ENCODE assay signal across 8 cellular contexts in the genomic region with DNA sequence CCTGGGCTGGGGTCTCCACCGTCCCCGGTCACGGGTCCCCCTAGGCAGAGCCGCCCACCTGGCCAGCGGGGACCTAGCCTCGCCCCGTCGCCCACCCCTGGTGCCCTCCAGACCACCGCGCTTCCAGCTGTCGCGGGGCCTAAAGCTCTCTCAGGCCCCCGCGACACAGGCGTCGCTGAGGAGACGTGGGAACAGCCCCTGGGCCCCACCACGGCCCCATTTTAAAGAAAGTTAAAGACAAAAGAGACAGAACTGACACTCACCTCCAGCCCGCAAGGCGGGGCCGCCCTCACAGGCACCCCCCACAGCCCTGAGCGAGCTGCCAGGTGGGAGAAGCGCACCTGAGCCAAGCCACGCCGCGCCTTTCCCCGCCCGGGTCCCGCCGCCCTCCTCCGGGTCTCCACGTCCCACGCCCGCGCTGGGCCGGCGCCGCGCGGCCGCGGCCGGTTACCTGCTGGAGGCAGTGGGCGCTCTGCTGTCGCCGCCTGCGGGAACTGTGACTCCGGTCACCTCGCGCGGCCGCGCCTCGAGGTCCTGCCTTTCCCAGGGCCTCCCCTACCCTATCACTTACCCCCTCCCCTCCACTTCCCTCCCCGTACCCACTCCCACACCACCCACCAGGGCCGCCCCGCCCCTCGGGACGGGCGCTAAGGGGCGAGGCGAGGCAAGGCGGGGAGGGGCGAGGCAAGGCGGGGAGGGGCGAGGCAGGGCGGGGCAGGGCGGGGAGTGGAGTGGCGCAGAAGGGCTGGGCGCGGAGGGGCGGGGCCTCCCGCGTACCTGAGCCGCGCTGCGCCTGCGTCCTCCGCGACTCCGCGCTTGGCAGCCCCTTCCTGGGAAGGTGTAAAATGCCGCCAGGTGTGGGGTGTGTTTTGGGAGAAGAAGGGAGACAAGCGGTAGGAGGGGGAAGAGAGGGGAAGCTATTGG. TPM values are rescaled to one million over a fixed set of nuclear protein-coding genes. Genes with fewer than 3 reads are reported as not detected.
DNase-seq lines count a peak whose midpoint lies in the region; ATAC-seq lines count a peak whose summit lies in the region.

No MANE protein-coding gene starts in this region.

- H3K4me3 Mint-ChIP-seq in activated naive CD8-positive, alpha-beta T cell treated with anti-CD3 and anti-CD28 coated beads for 36 hours = peak overlapping the region; percentile 91

- H3K4me1 Mint-ChIP-seq in activated naive CD8-positive, alpha-beta T cell treated with anti-CD3 and anti-CD28 coated beads for 36 hours = peaks cover 38% of the 10 kb centered on the region

- ATAC-seq in GM19324 (IDR thresholded peaks at IDR 0.05; ENCODE audit: low FRiP score, unreplicated experiment) = peak; percentile 71

- peaks cover 4% of the 10 kb centered on the region for H3K27me3 Mint-ChIP-seq in activated naive CD8-positive, alpha-beta T cell treated with anti-CD3 and anti-CD28 coated beads for 36 hours

- H3K9me3 ChIP-seq in iPS-18c (ENCODE audit: control insufficient read depth, insufficient read depth, low read length) = no peaks in the 10 kb centered on the region

- DNase-seq in 8988T = peak; percentile 49
- DNase-seq in HT-29 (ENCODE audit: low spot score) = peak; percentile 84
- DNase-seq in SK-MEL-5 (ENCODE audit: low read depth, low spot score) = peak; percentile 73
- peak; percentile 82 for DNase-seq in activated naive CD8-positive, alpha-beta T cell treated with anti-CD3 and anti-CD28 coated beads for 36 hours
- peak; percentile 84 to 88 for DNase-seq in stimulated activated CD4-positive, alpha-beta T cell treated with anti-CD3 and anti-CD28 coated beads, Interleukin-15, amount 100 ng/mL, for 1 hour (ENCODE audit: low read depth in 1 of 2, low spot score in 1 of 2)
- no peak for DNase-seq in middle frontal gyrus (ENCODE audit: extremely low spot score, low spot score)

- H3K36me3 Mint-ChIP-seq in activated naive CD8-positive, alpha-beta T cell treated with anti-CD3 and anti-CD28 coated beads for 36 hours = no peaks in the 10 kb centered on the region

- peak overlapping the region; percentile 86 for H3K4me3 ChIP-seq in iPS-18c (ENCODE audit: insufficient read depth, low read depth, low read length)

- in situ Hi-C loops in SK-MEL-5 (cut with HindIII; ENCODE audit: low pct_unique_long_range_greater_than_20kb, low sequenced_read_pairs) = no loop called here

- peak overlapping the region; percentile 76 for H3K27ac Mint-ChIP-seq in activated naive CD8-positive, alpha-beta T cell treated with anti-CD3 and anti-CD28 coated beads for 36 hours

- no peaks in the 10 kb centered on the region for H3K9me3 Mint-ChIP-seq in activated naive CD8-positive, alpha-beta T cell treated with anti-CD3 and anti-CD28 coated beads for 36 hours

RNA-seq across cellular contexts. Expression of a gene that starts 31.2 kb away (rescaled TPM):
- 13.9 and 14.2 TPM in 2 replicates for total RNA-seq in HT-29 (2014; rRNA removed; shearing (Covaris generic))
- 5.4 and 5.9 TPM in 2 replicates for total RNA-seq in SK-MEL-5 (2014; rRNA removed; shearing (Covaris generic))
- 2.8 and 3.6 TPM in 2 replicates for polyA plus RNA-seq in SK-MEL-5 (2015; cell fraction: cytosol; rRNA removed)
- 12.7 and 14.0 TPM in 2 replicates for polyA plus RNA-seq in SK-MEL-5 (2015; cell fraction: nucleus; rRNA removed)
- 10 to 100 TPM; 16.7 to 17.4 TPM for total RNA-seq in activated naive CD8-positive, alpha-beta T cell treated with anti-CD3 and anti-CD28 coated beads for 36 hours
